In genomic region chr6:43970068-43970912, GRCh38 we compare ENCODE assay signal across 1 cellular context.
TF ChIP-seq lines count a peak whose summit lies in the region.

No MANE protein-coding gene starts in this region.

TF ChIP-seq in IMR-90, 13 proteins besides CTCF, POLR2A, EP300 and RAD21:
- TF ChIP-seq USF2 (IDR thresholded peaks at IDR 0.05; ENCODE audit: low read depth, low read length) = no peak
- no peak for TF ChIP-seq ELK1 (IDR thresholded peaks at IDR 0.05; ENCODE audit: borderline replicate concordance, low read depth, low read length)
- TF ChIP-seq CEBPB (IDR thresholded peaks at IDR 0.05; ENCODE audit: low read depth, low read length) = no peak
